Comparison of ENCODE assay signal across 8 cellular contexts in genomic region chr1:178282949-178283367, GRCh38.
DNase-seq lines count a peak whose midpoint lies in the region; ATAC-seq and TF ChIP-seq lines count a peak whose summit lies in the region.

No MANE protein-coding gene starts in this region.

- DNase-seq in DND-41 (no peak), NCI-H2081 treated with DMSO at 0.1 percent for 48 hours (lab: John Stamatoyannopoulos, UW) (peak; percentile 27), cerebellar cortex (ENCODE audit: low spot score) (peak; percentile 38), mesothelial cell of epicardium (ENCODE audit: low spot score in 2 of 2, unreplicated experiment in 2 of 2) (no peak), immature natural killer cell (no peak)
- no peak for DNase-seq in activated naive CD4-positive, alpha-beta T cell treated with anti-CD3 and anti-CD28 coated beads, Interleukin-2, amount 10 ng/mL, durations not matched to agents 7 days and 5 days

- ATAC-seq in DND-41 (ENCODE audit: insufficient read depth, low read depth) (no peak), HG02970 (IDR thresholded peaks at IDR 0.05; ENCODE audit: low FRiP score, unreplicated experiment) (no peak), GM19023 (IDR thresholded peaks at IDR 0.05; ENCODE audit: unreplicated experiment) (no peak)

- H3K4me1 ChIP-seq in DND-41 (ENCODE audit: insufficient read depth, low read length), result no peaks in the 10 kb centered on the region

- no peak overlapping the region for H3K27ac ChIP-seq in DND-41 (ENCODE audit: low read length)

- H3K9me3 Mint-ChIP-seq in mesothelial cell of epicardium (peaks cover under 1% of the 10 kb centered on the region), immature natural killer cell (peaks cover 0 to 5% (median 0%) of the 10 kb centered on the region in 6 donors)
- H3K9me3 Mint-ChIP-seq in activated naive CD4-positive, alpha-beta T cell treated with anti-CD3 and anti-CD28 coated beads, Interleukin-2, amount 10 ng/mL, durations not matched to agents 7 days and 5 days, result no peaks in the 10 kb centered on the region

- no peak overlapping the region for H3K9ac ChIP-seq in DND-41 (ENCODE audit: low read depth, low read length)

- no peaks in the 10 kb centered on the region for H4K20me1 ChIP-seq in DND-41 (ENCODE audit: insufficient read depth, low read length)

- no peaks in the 10 kb centered on the region for H3K27me3 Mint-ChIP-seq in mesothelial cell of epicardium (ENCODE audit: low read depth)
- no peaks in the 10 kb centered on the region for H3K27me3 Mint-ChIP-seq in activated naive CD4-positive, alpha-beta T cell treated with anti-CD3 and anti-CD28 coated beads, Interleukin-2, amount 10 ng/mL, durations not matched to agents 7 days and 5 days
- H3K27me3 Mint-ChIP-seq in immature natural killer cell (ENCODE audit: low read depth in 3 of 3), result peaks cover 0 to 5% (median 2%) of the 10 kb centered on the region in 3 donors

- H3K4me1 Mint-ChIP-seq in mesothelial cell of epicardium (peaks cover 14% of the 10 kb centered on the region), immature natural killer cell (peaks cover 0 to 12% of the 10 kb centered on the region in 2 donors)
- H3K4me1 Mint-ChIP-seq in activated naive CD4-positive, alpha-beta T cell treated with anti-CD3 and anti-CD28 coated beads, Interleukin-2, amount 10 ng/mL, durations not matched to agents 7 days and 5 days, result no peaks in the 10 kb centered on the region

- H3K79me2 ChIP-seq in DND-41 (ENCODE audit: insufficient read depth, low read length), result no peaks in the 10 kb centered on the region

- TF ChIP-seq CTCF in DND-41 (IDR thresholded peaks at IDR 0.05; ENCODE audit: borderline replicate concordance, extremely low read depth, low read length, poor library complexity, severe bottlenecking), result peak; percentile 14
- TF ChIP-seq CTCF in mesothelial cell of epicardium (IDR thresholded peaks at IDR 0.05; ENCODE audit: unreplicated experiment), result peak; percentile 40

- CTCF ChIA-PET in activated naive CD4-positive, alpha-beta T cell treated with anti-CD3 and anti-CD28 coated beads, Interleukin-2, amount 10 ng/mL, durations not matched to agents 7 days and 5 days (lab: Charles Lee), result no interaction called here

- H3K27ac Mint-ChIP-seq in mesothelial cell of epicardium (no peak overlapping the region), immature natural killer cell (no peak overlapping the region)
- H3K27ac Mint-ChIP-seq in activated naive CD4-positive, alpha-beta T cell treated with anti-CD3 and anti-CD28 coated beads, Interleukin-2, amount 10 ng/mL, durations not matched to agents 7 days and 5 days, result no peak overlapping the region

- H3K4me2 ChIP-seq in DND-41 (ENCODE audit: insufficient read depth, low read length), result no peak overlapping the region

- H3K4me3 Mint-ChIP-seq in mesothelial cell of epicardium (no peak overlapping the region), immature natural killer cell (no peak overlapping the region)
- no peak overlapping the region for H3K4me3 Mint-ChIP-seq in activated naive CD4-positive, alpha-beta T cell treated with anti-CD3 and anti-CD28 coated beads, Interleukin-2, amount 10 ng/mL, durations not matched to agents 7 days and 5 days

- no peaks in the 10 kb centered on the region for H3K27me3 ChIP-seq in DND-41 (ENCODE audit: insufficient read depth, low read length, poor library complexity)

- H3K4me3 ChIP-seq in DND-41 (ENCODE audit: low read depth in 1 of 2, low read length in 2 of 2), result no peak overlapping the region

- no peaks in the 10 kb centered on the region for H3K36me3 ChIP-seq in DND-41 (ENCODE audit: insufficient read depth, low read length)

- H3K9me3 ChIP-seq in DND-41 (ENCODE audit: insufficient read depth, low read length, severe bottlenecking), result no peaks in the 10 kb centered on the region

- no peak overlapping the region for H2AFZ ChIP-seq in DND-41 (ENCODE audit: low read depth, low read length)

- peaks cover 7% of the 10 kb centered on the region for H3K36me3 Mint-ChIP-seq in mesothelial cell of epicardium
- H3K36me3 Mint-ChIP-seq in activated naive CD4-positive, alpha-beta T cell treated with anti-CD3 and anti-CD28 coated beads, Interleukin-2, amount 10 ng/mL, durations not matched to agents 7 days and 5 days, result no peaks in the 10 kb centered on the region
- H3K36me3 Mint-ChIP-seq in immature natural killer cell, result no peaks in the 10 kb centered on the region

Comparison
In these comparisons a context has a peak if more than half of its experiments do, and no peak if none do; other contexts are left out.
1. DNase-seq: peak in NCI-H2081 treated with DMSO at 0.1 percent for 48 hours (single experiment) and cerebellar cortex (single experiment); none in DND-41 (single experiment), mesothelial cell of epicardium (0 of 2), activated naive CD4-positive, alpha-beta T cell treated with anti-CD3 and anti-CD28 coated beads, Interleukin-2, amount 10 ng/mL, durations not matched to agents 7 days and 5 days (single experiment) and immature natural killer cell (0 of 3).